In genomic region chr13:46339035-46339666, GRCh38 we compare ENCODE assay signal across 8 cellular contexts. TPM values are rescaled to one million over a fixed set of nuclear protein-coding genes. Genes with fewer than 3 reads are reported as not detected.
A peak's percentile ranks its signal among the peaks of the same experiment; 100 is the strongest.
DNase-seq lines count a peak whose midpoint lies in the region; ATAC-seq and TF ChIP-seq lines count a peak whose summit lies in the region.

No MANE protein-coding gene starts in this region.

- DNase-seq in Daoy (ENCODE audit: low read depth) (peak; percentile 84), GM23338 (ENCODE audit: low spot score) (no peak), SIG-M5 (lab: John Stamatoyannopoulos, UW) (peak; percentile 80), kidney glomerular epithelial cell (lab: John Stamatoyannopoulos, UW) (peak; percentile 97), glutamatergic neuron (no peak)
- DNase-seq in activated CD8-positive, alpha-beta T cell treated with anti-CD3 and anti-CD28 coated beads for 36 hours, result no peak
- DNase-seq in activated CD4-positive, alpha-beta T cell treated with anti-CD3 and anti-CD28 coated beads, Interleukin-2, amount 50 U/mL, for 1 hour, result no peak
- DNase-seq in stimulated activated CD4-positive, alpha-beta T cell treated with anti-CD3 and anti-CD28 coated beads, Interleukin-4, amount 100 ng/mL, for 4 hours, result no peak

- no peaks in the 10 kb centered on the region for H3F3A ChIP-seq in GM23338 (replicated peaks; ENCODE audit: low read depth)

- H3K27ac Mint-ChIP-seq in GM23338, result no peak overlapping the region
- H3K27ac Mint-ChIP-seq in glutamatergic neuron (ENCODE audit: unreplicated experiment), result no peak overlapping the region
- no peak overlapping the region for H3K27ac Mint-ChIP-seq in activated CD8-positive, alpha-beta T cell treated with anti-CD3 and anti-CD28 coated beads for 36 hours

- intact Hi-C loops in activated CD8-positive, alpha-beta T cell treated with anti-CD3 and anti-CD28 coated beads for 36 hours (cut with micrococcal nuclease), result no loop called here

- H3K27ac ChIP-seq in GM23338 (ENCODE audit: low read depth), result no peak overlapping the region

- POLR2A ChIA-PET in activated CD8-positive, alpha-beta T cell treated with anti-CD3 and anti-CD28 coated beads for 36 hours (lab: Charles Lee), result interaction anchor here (0.6 kb wide), 1 partner anchor 560 kb away, joined by 5 read pairs; no protein-coding TSS in a partner anchor

- H3K9me3 Mint-ChIP-seq in GM23338 (peaks cover 7% of the 10 kb centered on the region), glutamatergic neuron (ENCODE audit: unreplicated experiment) (no peaks in the 10 kb centered on the region)
- H3K9me3 Mint-ChIP-seq in activated CD8-positive, alpha-beta T cell treated with anti-CD3 and anti-CD28 coated beads for 36 hours, result peaks cover 6% of the 10 kb centered on the region

- H3K9me2 ChIP-seq in GM23338 (ENCODE audit: insufficient read depth), result 0 out of 2 replicates have a peak, but pooled peaks cover 4% of the 10 kb centered on the region

- H3K4me1 ChIP-seq in GM23338 (ENCODE audit: insufficient read depth), result no peaks in the 10 kb centered on the region

- no peaks in the 10 kb centered on the region for H3K36me3 ChIP-seq in GM23338 (ENCODE audit: insufficient read depth)

- H3K4me3 Mint-ChIP-seq in GM23338 (no peak overlapping the region), glutamatergic neuron (ENCODE audit: unreplicated experiment) (no peak overlapping the region)
- no peak overlapping the region for H3K4me3 Mint-ChIP-seq in activated CD8-positive, alpha-beta T cell treated with anti-CD3 and anti-CD28 coated beads for 36 hours

- no peak for ATAC-seq in GM23338
- ATAC-seq in activated CD8-positive, alpha-beta T cell treated with anti-CD3 and anti-CD28 coated beads for 36 hours, result no peak

- no peak overlapping the region for H3K4me3 ChIP-seq in GM23338

- no peak overlapping the region for H3K4me2 ChIP-seq in GM23338

- H3K36me3 Mint-ChIP-seq in GM23338 (ENCODE audit: low read depth) (no peaks in the 10 kb centered on the region; the same call in 2 of the 3 replicates), glutamatergic neuron (ENCODE audit: unreplicated experiment) (peaks cover 5% of the 10 kb centered on the region)
- peaks cover 5% of the 10 kb centered on the region for H3K36me3 Mint-ChIP-seq in activated CD8-positive, alpha-beta T cell treated with anti-CD3 and anti-CD28 coated beads for 36 hours (ENCODE audit: low read depth)

- no peaks in the 10 kb centered on the region for H4K20me1 ChIP-seq in GM23338 (replicated peaks; ENCODE audit: insufficient read depth)

- H2AFZ ChIP-seq in GM23338, result peak overlapping the region; percentile 3; the same call in 1 of the 2 replicates

- H3K4me1 Mint-ChIP-seq in GM23338, result no peaks in the 10 kb centered on the region
- no peaks in the 10 kb centered on the region for H3K4me1 Mint-ChIP-seq in glutamatergic neuron (ENCODE audit: low read depth, unreplicated experiment)
- H3K4me1 Mint-ChIP-seq in activated CD8-positive, alpha-beta T cell treated with anti-CD3 and anti-CD28 coated beads for 36 hours (ENCODE audit: low read depth), result peaks cover 48% of the 10 kb centered on the region

- no peak for TF ChIP-seq CTCF in GM23338 (conservative IDR thresholded peaks at IDR 0.05; ENCODE audit: low read depth in 2 of 2)
- TF ChIP-seq CTCF in glutamatergic neuron (IDR thresholded peaks at IDR 0.05; ENCODE audit: partially characterized antibody, unreplicated experiment), result no peak
- TF ChIP-seq CTCF in activated CD8-positive, alpha-beta T cell treated with anti-CD3 and anti-CD28 coated beads for 36 hours (IDR thresholded peaks at IDR 0.05), result no peak

- no peaks in the 10 kb centered on the region for H3K27me3 Mint-ChIP-seq in GM23338 (ENCODE audit: insufficient read depth, low read depth, poor library complexity)
- no peaks in the 10 kb centered on the region for H3K27me3 Mint-ChIP-seq in glutamatergic neuron (ENCODE audit: unreplicated experiment)
- H3K27me3 Mint-ChIP-seq in activated CD8-positive, alpha-beta T cell treated with anti-CD3 and anti-CD28 coated beads for 36 hours, result no peaks in the 10 kb centered on the region

- H3K27me3 ChIP-seq in GM23338 (ENCODE audit: insufficient read depth), result no peaks in the 10 kb centered on the region

- no peaks in the 10 kb centered on the region for H3K79me2 ChIP-seq in GM23338 (replicated peaks; ENCODE audit: insufficient read depth)

- CTCF ChIA-PET in activated CD8-positive, alpha-beta T cell treated with anti-CD3 and anti-CD28 coated beads for 36 hours (lab: Charles Lee), result no interaction called here

TF ChIP-seq in GM23338, 12 proteins besides CTCF, POLR2A, EP300 and RAD21:
- TF ChIP-seq CREB1 (CRISPR knock-in tag; IDR thresholded peaks at IDR 0.05; ENCODE audit: low read depth), result no peak
- TF ChIP-seq EZH2 (IDR thresholded peaks at IDR 0.05; ENCODE audit: low read depth, unreplicated experiment), result no peak
- TF ChIP-seq NANOG (IDR thresholded peaks at IDR 0.05; ENCODE audit: borderline replicate concordance), result no peak
- TF ChIP-seq JUNB (IDR thresholded peaks at IDR 0.05; ENCODE audit: unreplicated experiment), result no peak

RNA-seq across cellular contexts. Expression of gene RUBCNL, which starts 47.9 kb away (rescaled TPM):
- total RNA-seq in Daoy (2014; rRNA removed; shearing (Covaris generic)), result not detected in 2 replicates
- total RNA-seq in GM23338 (2014; rRNA removed; shearing (Covaris generic)), result 4.2 and 5.9 TPM in 2 replicates
- polyA plus RNA-seq in GM23338 (2016; fragmentation: Nextera tagmentation; extraction: Ambion mirVana), result 2.9 and 4.2 TPM in 2 replicates
- 1.9 TPM for total RNA-seq in glutamatergic neuron (ENCODE audit: unreplicated experiment)
- total RNA-seq in activated CD8-positive, alpha-beta T cell treated with anti-CD3 and anti-CD28 coated beads for 36 hours, result under 1 TPM; 0.36 to 0.74 TPM

Comparison
In these comparisons a context has a peak if more than half of its experiments do, and no peak if none do; other contexts are left out.
1. DNase-seq: peak in Daoy (single experiment), SIG-M5 (single experiment) and kidney glomerular epithelial cell (single experiment); none in GM23338 (single experiment), glutamatergic neuron (single experiment), activated CD8-positive, alpha-beta T cell treated with anti-CD3 and anti-CD28 coated beads for 36 hours (single experiment), activated CD4-positive, alpha-beta T cell treated with anti-CD3 and anti-CD28 coated beads, Interleukin-2, amount 50 U/mL, for 1 hour (single experiment) and stimulated activated CD4-positive, alpha-beta T cell treated with anti-CD3 and anti-CD28 coated beads, Interleukin-4, amount 100 ng/mL, for 4 hours (0 of 2).